In the genomic region with DNA sequence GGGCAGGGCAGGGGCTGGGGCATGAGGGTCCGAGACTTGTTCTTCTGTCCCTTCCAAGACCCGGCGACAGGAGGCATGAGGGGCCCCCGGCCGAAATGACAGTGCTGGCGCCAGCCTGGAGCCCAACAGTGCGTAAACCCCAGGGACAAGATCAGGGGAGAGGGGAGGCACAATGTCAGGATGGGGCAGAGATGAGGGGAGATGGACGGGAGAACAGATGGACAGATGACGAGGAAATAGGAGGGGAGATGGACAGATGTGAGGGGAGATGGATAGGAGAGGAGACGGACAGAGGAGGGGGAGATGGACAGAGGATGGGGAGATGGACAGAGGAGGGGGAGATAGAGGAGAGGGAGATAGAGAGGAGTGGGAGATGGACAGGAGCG, we compare ENCODE assay signal across 7 cellular contexts. TPM values are rescaled to one million over a fixed set of nuclear protein-coding genes. Genes with fewer than 3 reads are reported as not detected.
DNase-seq lines count a peak whose midpoint lies in the region; ATAC-seq and TF ChIP-seq lines count a peak whose summit lies in the region.

No MANE protein-coding gene starts in this region.

- CTCF ChIA-PET in activated CD8-positive, alpha-beta T cell treated with anti-CD3 and anti-CD28 coated beads for 36 hours (lab: Charles Lee): interaction anchor here (1.0 to 2.9 kb wide), 3 partner anchors 21 to 83 kb away, joined by 3 to 15 read pairs (median 9); a partner anchor contains a TSS

- H3K9me3 ChIP-seq in HAP-1 (no peaks in the 10 kb centered on the region), right cardiac atrium (ENCODE audit: control insufficient read depth, low read length) (no peaks in the 10 kb centered on the region)

- peak overlapping the region; percentile 89 for H3K4me3 Mint-ChIP-seq in activated CD8-positive, alpha-beta T cell treated with anti-CD3 and anti-CD28 coated beads for 36 hours
- H3K4me3 Mint-ChIP-seq in stimulated activated naive B cell treated with anti-CD40 and anti-IgM and Interleukin-4, amounts not matched to agents 10 μg/mL and 1 μg/mL and 100 μg/mL, for 72 hours: peak overlapping the region; percentile 91 to 98

- H3K4me1 Mint-ChIP-seq in activated CD8-positive, alpha-beta T cell treated with anti-CD3 and anti-CD28 coated beads for 36 hours (ENCODE audit: low read depth): peaks cover 43% of the 10 kb centered on the region
- H3K4me1 Mint-ChIP-seq in stimulated activated naive B cell treated with anti-CD40 and anti-IgM and Interleukin-4, amounts not matched to agents 10 μg/mL and 1 μg/mL and 100 μg/mL, for 72 hours: peaks cover 42 to 57% of the 10 kb centered on the region in 2 donors

- peak overlapping the region; percentile 71 for H3K27ac ChIP-seq in right cardiac atrium (ENCODE audit: low read length)
- no peak overlapping the region for H3K27ac ChIP-seq in foreskin keratinocyte

- intact Hi-C loops in activated CD8-positive, alpha-beta T cell treated with anti-CD3 and anti-CD28 coated beads for 36 hours (cut with micrococcal nuclease): no loop called here
- intact Hi-C loops in right cardiac atrium (cut with DNase I): loop anchor here in 2 of 4 donors (2.0 kb wide), 1 partner anchor 72 kb away; no protein-coding TSS in a partner anchor

- 0 out of 2 replicates have a peak, but pooled peaks cover 4% of the 10 kb centered on the region for H3K27me3 ChIP-seq in HAP-1 (ENCODE audit: low read depth)
- no peaks in the 10 kb centered on the region for H3K27me3 ChIP-seq in right cardiac atrium (ENCODE audit: control insufficient read depth, insufficient read depth)
- H3K27me3 ChIP-seq in foreskin keratinocyte: no peaks in the 10 kb centered on the region

- in situ Hi-C loops in HAP-1 (cut with MboI; ENCODE audit: low sequenced_read_pairs): no loop called here

- H3K4me1 ChIP-seq in HAP-1: peaks cover 4% of the 10 kb centered on the region
- no peaks in the 10 kb centered on the region for H3K4me1 ChIP-seq in right cardiac atrium (ENCODE audit: control insufficient read depth, insufficient read depth, low read length)
- no peaks in the 10 kb centered on the region for H3K4me1 ChIP-seq in foreskin keratinocyte

- H3K36me3 ChIP-seq in HAP-1 (replicated peaks): peaks cover 6% of the 10 kb centered on the region; the same call in 1 of the 2 replicates

- peaks cover 16% of the 10 kb centered on the region for H3K36me3 Mint-ChIP-seq in activated CD8-positive, alpha-beta T cell treated with anti-CD3 and anti-CD28 coated beads for 36 hours (ENCODE audit: low read depth)
- H3K36me3 Mint-ChIP-seq in stimulated activated naive B cell treated with anti-CD40 and anti-IgM and Interleukin-4, amounts not matched to agents 10 μg/mL and 1 μg/mL and 100 μg/mL, for 72 hours: peaks cover 11 to 23% of the 10 kb centered on the region in 2 donors

- H3K9me3 Mint-ChIP-seq in activated CD8-positive, alpha-beta T cell treated with anti-CD3 and anti-CD28 coated beads for 36 hours: no peaks in the 10 kb centered on the region
- no peaks in the 10 kb centered on the region for H3K9me3 Mint-ChIP-seq in stimulated activated naive B cell treated with anti-CD40 and anti-IgM and Interleukin-4, amounts not matched to agents 10 μg/mL and 1 μg/mL and 100 μg/mL, for 72 hours

- ATAC-seq in activated CD8-positive, alpha-beta T cell treated with anti-CD3 and anti-CD28 coated beads for 36 hours: no peak
- ATAC-seq in right cardiac atrium (no peak), foreskin keratinocyte (no peak)
- ATAC-seq in stimulated activated naive B cell treated with anti-CD40 and anti-IgM and Interleukin-4, amounts not matched to agents 10 μg/mL and 1 μg/mL and 100 μg/mL, for 72 hours (replicated peaks): no peak

- H3K27ac Mint-ChIP-seq in activated CD8-positive, alpha-beta T cell treated with anti-CD3 and anti-CD28 coated beads for 36 hours: peak overlapping the region; percentile 92
- peak overlapping the region; percentile 98 for H3K27ac Mint-ChIP-seq in stimulated activated naive B cell treated with anti-CD40 and anti-IgM and Interleukin-4, amounts not matched to agents 10 μg/mL and 1 μg/mL and 100 μg/mL, for 72 hours

- no peak for TF ChIP-seq CTCF in activated CD8-positive, alpha-beta T cell treated with anti-CD3 and anti-CD28 coated beads for 36 hours (IDR thresholded peaks at IDR 0.05)
- TF ChIP-seq CTCF in foreskin keratinocyte (conservative IDR thresholded peaks at IDR 0.05): no peak

- POLR2A ChIA-PET in activated CD8-positive, alpha-beta T cell treated with anti-CD3 and anti-CD28 coated beads for 36 hours (lab: Charles Lee): interaction anchor here (0.6 to 6.3 kb wide), 6 partner anchors 14 to 77 kb away, joined by 3 to 76 read pairs (median 8); a partner anchor contains a TSS

- WGBS in right cardiac atrium: 12% methylated on average over 11 of the region's 11 CpGs

- no peaks in the 10 kb centered on the region for H3K27me3 Mint-ChIP-seq in activated CD8-positive, alpha-beta T cell treated with anti-CD3 and anti-CD28 coated beads for 36 hours
- H3K27me3 Mint-ChIP-seq in stimulated activated naive B cell treated with anti-CD40 and anti-IgM and Interleukin-4, amounts not matched to agents 10 μg/mL and 1 μg/mL and 100 μg/mL, for 72 hours: no peaks in the 10 kb centered on the region

- H3K4me3 ChIP-seq in HAP-1 (peak overlapping the region; percentile 40), right cardiac atrium (ENCODE audit: low read length) (peak overlapping the region; percentile 47)

- no peak for DNase-seq in HAP-1 (ENCODE audit: low spot score in 2 of 2)
- no peak for DNase-seq in activated CD8-positive, alpha-beta T cell treated with anti-CD3 and anti-CD28 coated beads for 36 hours
- peak in 1 of 3 donors; percentile 67 for DNase-seq in right cardiac atrium
- no peak for DNase-seq in stimulated activated naive B cell treated with anti-CD40 and anti-IgM and Interleukin-4, amounts not matched to agents 10 μg/mL and 1 μg/mL and 100 μg/mL, for 72 hours
- no peak for DNase-seq in RPMI8226
- DNase-seq in foreskin keratinocyte: no peak
- DNase-seq in dermis blood vessel endothelial cell: no peak

RNA-seq across cellular contexts. Expression of a gene that starts 0.5 kb away (rescaled TPM):
- 10 to 100 TPM; 57.7 to 61.2 TPM for total RNA-seq in activated CD8-positive, alpha-beta T cell treated with anti-CD3 and anti-CD28 coated beads for 36 hours
- total RNA-seq in right cardiac atrium (1 to 10 TPM; 4.4 to 6.8 (median 4.9) TPM), foreskin keratinocyte (6.0 TPM in 2 replicates), dermis blood vessel endothelial cell (1.2 and 1.6 TPM in 2 replicates)
- polyA plus RNA-seq in right cardiac atrium (6.6 TPM), foreskin keratinocyte (9.3 and 10.6 TPM in 2 replicates)

RNA-seq across cellular contexts. Expression of a gene that starts 12.9 kb away (rescaled TPM):
- total RNA-seq in activated CD8-positive, alpha-beta T cell treated with anti-CD3 and anti-CD28 coated beads for 36 hours: 1,000 to 10,000 TPM; 4,285 to 4,329 TPM
- total RNA-seq in right cardiac atrium (1,000 to 10,000 TPM; 1,399 to 1,753 (median 1,480) TPM), foreskin keratinocyte (2,087 and 2,308 TPM in 2 replicates), dermis blood vessel endothelial cell (2,583 and 3,504 TPM in 2 replicates)
- polyA plus RNA-seq in right cardiac atrium (1,392 TPM), foreskin keratinocyte (3,579 and 3,909 TPM in 2 replicates)

RNA-seq across cellular contexts. Expression of a gene that starts 21.5 kb away (rescaled TPM):
- 10 to 100 TPM; 24.6 to 24.8 TPM for total RNA-seq in activated CD8-positive, alpha-beta T cell treated with anti-CD3 and anti-CD28 coated beads for 36 hours
- total RNA-seq in right cardiac atrium (10 to 100 TPM; 11.1 to 17.7 (median 11.9) TPM), foreskin keratinocyte (23.0 and 39.1 TPM in 2 replicates), dermis blood vessel endothelial cell (55.3 and 82.5 TPM in 2 replicates)
- polyA plus RNA-seq in right cardiac atrium (9.3 TPM), foreskin keratinocyte (26.5 and 36.7 TPM in 2 replicates)

RNA-seq across cellular contexts. Expression of a gene that starts 21.7 kb away (rescaled TPM):
- 1,000 to 10,000 TPM; 3,251 to 3,427 TPM for total RNA-seq in activated CD8-positive, alpha-beta T cell treated with anti-CD3 and anti-CD28 coated beads for 36 hours
- total RNA-seq in right cardiac atrium (1,000 to 10,000 TPM; 1,034 to 1,270 (median 1,120) TPM), foreskin keratinocyte (2,410 and 2,439 TPM in 2 replicates), dermis blood vessel endothelial cell (2,205 and 5,498 TPM in 2 replicates)
- polyA plus RNA-seq in right cardiac atrium (2,599 TPM), foreskin keratinocyte (3,599 and 3,602 TPM in 2 replicates)

RNA-seq across cellular contexts. Expression of a gene that starts 22.9 kb away (rescaled TPM):
- total RNA-seq in activated CD8-positive, alpha-beta T cell treated with anti-CD3 and anti-CD28 coated beads for 36 hours: 100 to 1,000 TPM; 124 to 126 TPM
- total RNA-seq in right cardiac atrium (10 to 100 TPM; 35.2 to 43.8 (median 38.2) TPM), foreskin keratinocyte (83.6 and 92.8 TPM in 2 replicates), dermis blood vessel endothelial cell (143 and 169 TPM in 2 replicates)
- polyA plus RNA-seq in right cardiac atrium (34.9 TPM), foreskin keratinocyte (86.7 and 92.5 TPM in 2 replicates)
